ENCODE assay signal across 14 cellular contexts in the genomic region with DNA sequence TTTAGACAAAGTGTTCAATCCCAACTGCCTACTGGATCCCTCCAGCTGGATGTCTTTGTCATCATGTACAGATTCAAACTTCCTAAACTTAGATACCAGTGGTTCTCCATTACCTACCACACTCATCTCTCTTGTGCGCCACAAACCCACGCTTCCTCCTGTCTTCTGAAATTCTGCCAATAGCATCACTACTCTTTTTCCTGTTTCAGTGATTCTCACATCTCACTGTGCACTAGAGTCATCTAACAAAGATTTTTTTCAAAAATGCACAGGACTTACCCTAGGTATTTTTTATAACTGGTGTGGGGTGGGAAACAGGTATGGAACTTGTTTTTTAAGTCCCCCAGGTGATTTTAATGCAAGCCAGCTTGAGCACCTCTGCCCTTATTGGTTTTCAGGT. TPM values are rescaled to one million over a fixed set of nuclear protein-coding genes. Genes with fewer than 3 reads are reported as not detected.
DNase-seq lines count a peak whose midpoint lies in the region; ATAC-seq and TF ChIP-seq lines count a peak whose summit lies in the region.
"Had no signal": no experiment of that assay in that cellular context is flagged by ENCODE, and none has a peak within 500 bp of the region (broad histone marks: within the 10 kb centered on the region; RNA-seq: fewer than 3 reads in every experiment).

No MANE protein-coding gene starts in this region.

- DNase-seq in GM23248, result peak; percentile 39
- DNase-seq in activated CD4-positive, alpha-beta T cell treated with anti-CD3 and anti-CD28 coated beads, Interleukin-2, amount 10 ng/mL, durations not matched to agents 24 days and 14 days, result peak; percentile 70
- DNase-seq in fibroblast of mammary gland (ENCODE audit: low read depth), result peak; percentile 52
- no peak for DNase-seq in NCI-H226
- no peak for DNase-seq in SKM-1 (lab: John Stamatoyannopoulos, UW; ENCODE audit: unreplicated experiment)
- DNase-seq: adrenal gland, endodermal cell, head of caudate nucleus, NCI-H526, SHP77 treated with DMSO at 0.1 percent for 48 hours, small intestine had no signal

- peaks cover 10% of the 10 kb centered on the region for H3K4me1 ChIP-seq in GM23248 (ENCODE audit: insufficient read depth)

- H3K4me2 ChIP-seq in GM23248 (ENCODE audit: unreplicated experiment), result no peak overlapping the region

- peaks cover 52% of the 10 kb centered on the region for H3K4me1 Mint-ChIP-seq in activated CD4-positive, alpha-beta T cell treated with anti-CD3 and anti-CD28 coated beads, Interleukin-2, amount 10 ng/mL, durations not matched to agents 24 days and 14 days

- H3K9ac ChIP-seq in GM23248, result no peak overlapping the region

- H3F3A ChIP-seq in GM23248 (ENCODE audit: insufficient read depth), result peaks cover 32% of the 10 kb centered on the region

- ATAC-seq in GM19035 (IDR thresholded peaks at IDR 0.05; ENCODE audit: unreplicated experiment), result no peak
- ATAC-seq: left lobe of liver, WTC11 had no signal

- no peaks in the 10 kb centered on the region for H3K9me2 ChIP-seq in GM23248 (ENCODE audit: insufficient read depth)

- no peaks in the 10 kb centered on the region for H3K27me3 ChIP-seq in GM23248 (replicated peaks; ENCODE audit: insufficient read depth)
- H3K27me3 ChIP-seq: adrenal gland had no signal

- H3K27ac Mint-ChIP-seq in activated CD4-positive, alpha-beta T cell treated with anti-CD3 and anti-CD28 coated beads, Interleukin-2, amount 10 ng/mL, durations not matched to agents 24 days and 14 days, result peak overlapping the region; percentile 14

- no peaks in the 10 kb centered on the region for H4K20me1 ChIP-seq in GM23248 (ENCODE audit: insufficient read depth)

- H3K4me3 ChIP-seq in GM23248 (no peak overlapping the region), fibroblast of mammary gland (ENCODE audit: control insufficient read depth, low read depth, low read length) (no peak overlapping the region)
- H3K4me3 ChIP-seq: adrenal gland had no signal

- H3K36me3 ChIP-seq in GM23248 (ENCODE audit: low read depth), result peaks cover 44% of the 10 kb centered on the region

- peaks cover 55% of the 10 kb centered on the region for H3K79me2 ChIP-seq in GM23248 (ENCODE audit: insufficient read depth)

- WGBS in GM23248 (ENCODE audit: low coverage in 1 of 2, low lambda C conversion rate in 2 of 2, missing lambda C conversion rate in 2 of 2), 2 experiments, result 71 to 83% methylated on average over 2 of the region's 2 CpGs

- TF ChIP-seq CTCF in fibroblast of mammary gland (conservative IDR thresholded peaks at IDR 0.05; ENCODE audit: control insufficient read depth, insufficient read depth, low read depth, low read length), result no peak

- H3K9me3 Mint-ChIP-seq in activated CD4-positive, alpha-beta T cell treated with anti-CD3 and anti-CD28 coated beads, Interleukin-2, amount 10 ng/mL, durations not matched to agents 24 days and 14 days, result no peaks in the 10 kb centered on the region
- H3K9me3 Mint-ChIP-seq: endodermal cell, WTC11 had no signal

- H3K36me3 Mint-ChIP-seq in activated CD4-positive, alpha-beta T cell treated with anti-CD3 and anti-CD28 coated beads, Interleukin-2, amount 10 ng/mL, durations not matched to agents 24 days and 14 days (ENCODE audit: low read depth), result peaks cover 65% of the 10 kb centered on the region

- H3K27me3 Mint-ChIP-seq in activated CD4-positive, alpha-beta T cell treated with anti-CD3 and anti-CD28 coated beads, Interleukin-2, amount 10 ng/mL, durations not matched to agents 24 days and 14 days, result no peaks in the 10 kb centered on the region

- in situ Hi-C loops in GM23248 (cut with MboI), result no loop called here

- no peaks in the 10 kb centered on the region for H3K9me3 ChIP-seq in GM23248 (ENCODE audit: low read depth)
- H3K9me3 ChIP-seq: adrenal gland had no signal

- peak overlapping the region; percentile 41 for H3K4me3 Mint-ChIP-seq in activated CD4-positive, alpha-beta T cell treated with anti-CD3 and anti-CD28 coated beads, Interleukin-2, amount 10 ng/mL, durations not matched to agents 24 days and 14 days
- H3K4me3 Mint-ChIP-seq: endodermal cell, WTC11 had no signal

- no peak overlapping the region for H2AFZ ChIP-seq in GM23248

- H3K27ac ChIP-seq in GM23248, result no peak overlapping the region
- H3K27ac ChIP-seq: adrenal gland had no signal

- intact Hi-C loops in activated CD4-positive, alpha-beta T cell treated with anti-CD3 and anti-CD28 coated beads, Interleukin-2, amount 10 ng/mL, durations not matched to agents 24 days and 14 days (cut with micrococcal nuclease), result no loop called here

RNA-seq across cellular contexts. Expression of gene PSMB5, which starts 5.9 kb away (rescaled TPM):
- 217 and 263 TPM in 2 replicates for total RNA-seq in GM23248 (2014; rRNA removed; shearing (Covaris generic))
- 274 and 277 TPM in 2 replicates for polyA plus RNA-seq in GM23248 (2016; fragmentation: Nextera tagmentation; extraction: Ambion mirVana)
- total RNA-seq in activated CD4-positive, alpha-beta T cell treated with anti-CD3 and anti-CD28 coated beads, Interleukin-2, amount 10 ng/mL, durations not matched to agents 24 days and 14 days, result 150 TPM in 2 replicates

RNA-seq across cellular contexts. Expression of gene PSMB11, which starts 13.2 kb away (rescaled TPM):
- not detected in 2 replicates for total RNA-seq in GM23248 (2014; rRNA removed; shearing (Covaris generic))
- polyA plus RNA-seq in GM23248 (2016; fragmentation: Nextera tagmentation; extraction: Ambion mirVana), result not detected in 2 replicates
- not detected in 2 replicates for total RNA-seq in activated CD4-positive, alpha-beta T cell treated with anti-CD3 and anti-CD28 coated beads, Interleukin-2, amount 10 ng/mL, durations not matched to agents 24 days and 14 days
- total RNA-seq: adrenal gland, endodermal cell, left lobe of liver, WTC11 had no signal
- polyA plus RNA-seq: adrenal gland, small intestine had no signal

RNA-seq across cellular contexts. Expression of gene C14orf93, which starts 18.9 kb away (rescaled TPM):
- 7.1 and 11.4 TPM in 2 replicates for total RNA-seq in GM23248 (2014; rRNA removed; shearing (Covaris generic))
- polyA plus RNA-seq in GM23248 (2016; fragmentation: Nextera tagmentation; extraction: Ambion mirVana), result 2.2 and 3.4 TPM in 2 replicates
- 6.7 and 8.2 TPM in 2 replicates for total RNA-seq in activated CD4-positive, alpha-beta T cell treated with anti-CD3 and anti-CD28 coated beads, Interleukin-2, amount 10 ng/mL, durations not matched to agents 24 days and 14 days

RNA-seq across cellular contexts. Expression of gene CDH24, which starts 28.5 kb away (rescaled TPM):
- total RNA-seq in GM23248 (2014; rRNA removed; shearing (Covaris generic)), result 3.8 and 5.6 TPM in 2 replicates
- polyA plus RNA-seq in GM23248 (2016; fragmentation: Nextera tagmentation; extraction: Ambion mirVana), result 1.0 and 1.5 TPM in 2 replicates
- 1.6 and 1.7 TPM in 2 replicates for total RNA-seq in activated CD4-positive, alpha-beta T cell treated with anti-CD3 and anti-CD28 coated beads, Interleukin-2, amount 10 ng/mL, durations not matched to agents 24 days and 14 days

RNA-seq across cellular contexts. Expression of gene AJUBA, which starts 46.4 kb away (rescaled TPM):
- total RNA-seq in GM23248 (2014; rRNA removed; shearing (Covaris generic)), result 62.7 and 70.7 TPM in 2 replicates
- polyA plus RNA-seq in GM23248 (2016; fragmentation: Nextera tagmentation; extraction: Ambion mirVana), result 17.8 and 19.3 TPM in 2 replicates
- 2.4 and 2.7 TPM in 2 replicates for total RNA-seq in activated CD4-positive, alpha-beta T cell treated with anti-CD3 and anti-CD28 coated beads, Interleukin-2, amount 10 ng/mL, durations not matched to agents 24 days and 14 days

Comparison
In these comparisons a context has a peak if more than half of its experiments do, and no peak if none do; other contexts are left out.
1. DNase-seq: peak in GM23248 (single experiment), activated CD4-positive, alpha-beta T cell treated with anti-CD3 and anti-CD28 coated beads, Interleukin-2, amount 10 ng/mL, durations not matched to agents 24 days and 14 days (single experiment) and fibroblast of mammary gland (single experiment); none in NCI-H226 (single experiment) and SKM-1 (single experiment).